In the genomic region with DNA sequence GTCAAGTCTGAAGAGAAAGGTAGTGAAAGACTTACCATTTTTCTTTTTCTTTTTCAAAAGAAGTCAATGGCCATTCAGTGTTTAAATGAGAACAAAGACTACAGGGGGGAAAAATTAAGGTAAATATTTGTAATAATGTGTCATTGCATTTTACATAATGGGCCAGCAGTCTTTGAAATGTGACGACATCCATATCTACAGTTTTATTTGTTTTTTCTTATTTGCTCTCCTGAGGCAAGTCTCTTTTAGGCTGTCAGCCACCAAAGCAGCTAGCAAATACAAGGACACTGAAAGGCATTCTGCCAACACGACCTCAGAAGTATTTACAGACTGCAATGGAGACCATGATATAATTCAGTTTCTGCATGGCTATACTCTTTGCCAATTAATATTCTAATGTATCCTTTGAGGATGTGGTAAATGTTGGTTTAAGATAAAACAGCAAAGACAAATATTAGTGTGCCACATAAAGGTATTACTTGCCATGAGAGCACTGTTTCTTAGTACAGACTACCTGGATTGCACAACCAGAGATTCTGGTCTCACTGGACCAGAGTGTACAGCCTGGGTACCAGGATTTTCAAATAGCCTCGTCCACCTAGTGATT, we compare ENCODE assay signal across 12 cellular contexts.
DNase-seq lines count a peak whose midpoint lies in the region; TF ChIP-seq lines count a peak whose summit lies in the region.
"Had no signal": no experiment of that assay in that cellular context is flagged by ENCODE, and none has a peak within 500 bp of the region (broad histone marks: within the 10 kb centered on the region; RNA-seq: fewer than 3 reads in every experiment).

No MANE protein-coding gene starts in this region.

- no peak for TF ChIP-seq CTCF in colonic mucosa (IDR thresholded peaks at IDR 0.05)
- no peak for TF ChIP-seq CTCF in endothelial cell (IDR thresholded peaks at IDR 0.05; ENCODE audit: unreplicated experiment)

- no peaks in the 10 kb centered on the region for H3K36me3 ChIP-seq in colonic mucosa
- H3K36me3 ChIP-seq: SJCRH30, vagina had no signal

- H3K27ac ChIP-seq in colonic mucosa = no peak overlapping the region
- H3K27ac ChIP-seq: SJCRH30, vagina had no signal

- no peaks in the 10 kb centered on the region for H3K27me3 Mint-ChIP-seq in endothelial cell (ENCODE audit: unreplicated experiment)
- H3K27me3 Mint-ChIP-seq in activated naive CD8-positive, alpha-beta T cell treated with anti-CD3 and anti-CD28 coated beads for 36 hours = peaks cover 4% of the 10 kb centered on the region

- H3K4me3 ChIP-seq in colonic mucosa = no peak overlapping the region
- H3K4me3 ChIP-seq: SJCRH30, vagina had no signal

- no peaks in the 10 kb centered on the region for H3K4me1 Mint-ChIP-seq in endothelial cell (ENCODE audit: unreplicated experiment)
- no peaks in the 10 kb centered on the region for H3K4me1 Mint-ChIP-seq in activated naive CD8-positive, alpha-beta T cell treated with anti-CD3 and anti-CD28 coated beads for 36 hours
- H3K4me1 Mint-ChIP-seq: activated CD4-positive, alpha-beta T cell treated with anti-CD3 and anti-CD28 coated beads for 36 hours had no signal

- DNase-seq in H4 (ENCODE audit: low spot score) = peak; percentile 82
- DNase-seq in NCI-H345 (lab: John Stamatoyannopoulos, UW) = peak; percentile 82
- peak; percentile 45 for DNase-seq in colonic mucosa
- peak; percentile 14 for DNase-seq in pons (ENCODE audit: low spot score)
- DNase-seq in hippocampal formation (lab: John Stamatoyannopoulos, UW) = no peak
- DNase-seq in endothelial cell (ENCODE audit: low spot score) = no peak
- no peak for DNase-seq in NCI-H2107 treated with DMSO at 0.1 percent for 48 hours (lab: John Stamatoyannopoulos, UW; ENCODE audit: unreplicated experiment)
- no peak for DNase-seq in activated naive CD8-positive, alpha-beta T cell treated with anti-CD3 and anti-CD28 coated beads for 36 hours
- DNase-seq: activated CD4-positive, alpha-beta T cell treated with anti-CD3 and anti-CD28 coated beads for 36 hours; glutamatergic neuron; SJCRH30 had no signal

- H3K27ac Mint-ChIP-seq in endothelial cell (ENCODE audit: unreplicated experiment) = no peak overlapping the region
- no peak overlapping the region for H3K27ac Mint-ChIP-seq in activated naive CD8-positive, alpha-beta T cell treated with anti-CD3 and anti-CD28 coated beads for 36 hours
- H3K27ac Mint-ChIP-seq: activated CD4-positive, alpha-beta T cell treated with anti-CD3 and anti-CD28 coated beads for 36 hours had no signal

- H3K36me3 Mint-ChIP-seq in endothelial cell (ENCODE audit: low read depth, unreplicated experiment) = no peaks in the 10 kb centered on the region
- H3K36me3 Mint-ChIP-seq in activated naive CD8-positive, alpha-beta T cell treated with anti-CD3 and anti-CD28 coated beads for 36 hours = no peaks in the 10 kb centered on the region

- no peaks in the 10 kb centered on the region for H3K4me1 ChIP-seq in colonic mucosa
- H3K4me1 ChIP-seq: vagina had no signal

- no peak overlapping the region for H3K4me3 Mint-ChIP-seq in endothelial cell (ENCODE audit: unreplicated experiment)
- H3K4me3 Mint-ChIP-seq in activated naive CD8-positive, alpha-beta T cell treated with anti-CD3 and anti-CD28 coated beads for 36 hours = no peak overlapping the region
- H3K4me3 Mint-ChIP-seq: activated CD4-positive, alpha-beta T cell treated with anti-CD3 and anti-CD28 coated beads for 36 hours had no signal

- H3K27me3 ChIP-seq in colonic mucosa = no peaks in the 10 kb centered on the region
- H3K27me3 ChIP-seq: SJCRH30, vagina had no signal

- intact Hi-C loops in colonic mucosa (cut with DNase I) = no loop called here

- no peaks in the 10 kb centered on the region for H3K9me3 ChIP-seq in colonic mucosa
- H3K9me3 ChIP-seq: SJCRH30, vagina had no signal

- H3K9me3 Mint-ChIP-seq in endothelial cell (ENCODE audit: unreplicated experiment) = no peaks in the 10 kb centered on the region
- H3K9me3 Mint-ChIP-seq in activated naive CD8-positive, alpha-beta T cell treated with anti-CD3 and anti-CD28 coated beads for 36 hours = no peaks in the 10 kb centered on the region

- H3K9ac ChIP-seq in colonic mucosa (ENCODE audit: low read depth in 2 of 2, low read length in 2 of 2) = no peak overlapping the region

Comparison
In these comparisons a context has a peak if more than half of its experiments do, and no peak if none do; other contexts are left out.
1. DNase-seq: peak in H4 (single experiment), NCI-H345 (single experiment), colonic mucosa (single experiment) and pons (single experiment); none in hippocampal formation (0 of 2), endothelial cell (single experiment), NCI-H2107 treated with DMSO at 0.1 percent for 48 hours (single experiment) and activated naive CD8-positive, alpha-beta T cell treated with anti-CD3 and anti-CD28 coated beads for 36 hours (single experiment).